In the genomic region with DNA sequence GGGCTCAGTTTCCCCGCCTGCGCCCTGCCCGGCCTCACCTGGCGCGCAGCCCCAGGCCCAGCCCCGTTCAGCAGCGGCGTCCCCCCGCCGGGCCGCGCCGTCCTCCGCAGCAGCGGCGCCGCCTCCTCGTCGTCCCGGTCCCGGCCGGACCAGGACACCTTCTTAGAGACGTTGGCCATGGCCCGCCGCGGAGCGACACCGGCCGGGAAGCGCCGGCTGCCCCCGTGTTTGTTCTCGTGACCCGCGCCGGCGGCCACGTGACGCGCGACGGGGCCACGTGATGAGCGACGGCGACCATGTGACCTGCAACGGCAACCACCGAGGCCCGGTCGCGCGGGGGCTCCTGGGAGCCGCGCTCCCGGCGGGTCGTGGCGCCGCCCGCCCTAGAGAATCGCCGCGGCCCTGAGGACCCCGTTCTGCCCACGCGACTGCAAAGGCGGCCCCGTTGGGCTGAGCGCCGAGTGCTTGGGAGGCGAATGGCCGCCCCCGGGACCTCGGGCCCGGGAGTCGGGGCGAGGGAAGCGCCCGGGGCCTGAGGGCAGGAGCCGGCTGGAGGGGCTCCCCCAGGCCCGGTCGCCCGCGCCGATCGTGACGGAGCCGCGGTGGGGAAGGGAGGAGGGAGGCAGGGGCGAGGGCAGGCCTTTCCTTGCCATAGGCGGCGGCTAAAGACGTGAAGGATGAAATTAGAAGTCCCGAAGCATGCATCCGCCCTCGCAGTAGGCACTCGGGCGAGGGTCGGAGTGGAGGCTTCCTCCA, we compare ENCODE assay signal across 8 cellular contexts. TPM values are rescaled to one million over a fixed set of nuclear protein-coding genes. Genes with fewer than 3 reads are reported as not detected.
DNase-seq lines count a peak whose midpoint lies in the region; ATAC-seq, FAIRE-seq and TF ChIP-seq lines count a peak whose summit lies in the region.

CLCN7 (minus strand) TSS at position 233 of the 756 bp plus-strand sequence; CDS start at position 179, 54 bp downstream.

- peaks cover 14% of the 10 kb centered on the region for H3K36me3 Mint-ChIP-seq in dendritic cell treated with granulocyte-macrophage colony-stimulating factor and Interleukin-4, amounts not matched to agents 40 ng/mL and 50 ng/mL, for 4 days (ENCODE audit: low read depth)

- ATAC-seq in GM19035 (IDR thresholded peaks at IDR 0.05; ENCODE audit: unreplicated experiment) (peak; percentile 86), HG03342 (IDR thresholded peaks at IDR 0.05; ENCODE audit: unreplicated experiment) (peak; percentile 76), HepG2 (peak; percentile 82)

- H3K4me1 ChIP-seq in HepG2 (ENCODE audit: insufficient read depth, low read length): peaks cover 52% of the 10 kb centered on the region

- peak; percentile 55 to 91; a peak in 3 of 4 replicates for TF ChIP-seq POLR2A in HepG2 (IDR thresholded peaks at IDR 0.05; ENCODE audit: insufficient read depth in 1 of 2, low read depth in 2 of 2, low read length in 2 of 2)

- no peaks in the 10 kb centered on the region; a peak in 1 of 5 replicates for H3K27me3 ChIP-seq in HepG2 (ENCODE audit: control insufficient read depth in 1 of 2, insufficient read depth in 2 of 2, low read length in 2 of 2)

- in situ Hi-C loops in HepG2 (cut with HindIII; ENCODE audit: extremely low pct_ligation_motif_present, low pct_unique_long_range_greater_than_20kb): no loop called here

- DNase-seq in Ammon's horn (ENCODE audit: low spot score) (peak; percentile 82), NCI-H524 treated with DMSO at 0.1 percent for 48 hours (lab: John Stamatoyannopoulos, UW) (peak; percentile 14), HepG2 (ENCODE audit: low spot score) (peak; percentile 67)
- DNase-seq in activated CD4-positive, alpha-beta T cell treated with anti-CD3 and anti-CD28 coated beads, Interleukin-2, amount 50 U/mL, for 4 hours: peak; percentile 76 to 80
- DNase-seq in stimulated activated CD4-positive, alpha-beta T cell treated with anti-CD3 and anti-CD28 coated beads, Interleukin-2, amount 100 ng/mL, for 48 hours: peak; percentile 86 to 87

- no peak within 1 kb of the TSS for H2AFZ ChIP-seq in HepG2 (ENCODE audit: low read length)

- TF ChIP-seq CTCF in HepG2 (CRISPR knock-in tag; IDR thresholded peaks at IDR 0.05): no peak

- no peaks in the 10 kb centered on the region for H4K20me1 ChIP-seq in HepG2 (ENCODE audit: insufficient read depth, low read length)

- peak within 1 kb of the TSS; percentile 90 for H3K9ac ChIP-seq in HepG2 (ENCODE audit: insufficient read depth, low read depth, low read length)

- CTCF ChIA-PET in HepG2 (lab: Yijun Ruan, JAX; ENCODE audit: low intra/inter-chr PET ratio, low total read pairs): no interaction called here

- H3K4me1 Mint-ChIP-seq in dendritic cell treated with granulocyte-macrophage colony-stimulating factor and Interleukin-4, amounts not matched to agents 40 ng/mL and 50 ng/mL, for 4 days (ENCODE audit: low read depth): peaks cover 40% of the 10 kb centered on the region

- peaks cover 26% of the 10 kb centered on the region for H3K79me2 ChIP-seq in HepG2 (ENCODE audit: insufficient read depth, low read length)

- no TSS peak for BruUV-seq in HepG2 (replicated peaks; lab: Mats Ljungman, UMichigan)

- TF ChIP-seq EP300 in HepG2 (IDR thresholded peaks at IDR 0.05; ENCODE audit: low read depth in 2 of 2, low read length in 2 of 2) (0 out of 4 replicates have a peak, but pooled peaks of 1 of the 2 experiments have one; percentile 24), HepG2 (CRISPR knock-in tag; IDR thresholded peaks at IDR 0.05; ENCODE audit: borderline replicate concordance) (peak; percentile 78)

- no peaks in the 10 kb centered on the region for H3K36me3 ChIP-seq in HepG2 (replicated peaks in 1 of 2; ENCODE audit: control insufficient read depth in 1 of 2, insufficient read depth in 2 of 2, low read length in 2 of 2)

- intact Hi-C loops in dendritic cell treated with granulocyte-macrophage colony-stimulating factor and Interleukin-4, amounts not matched to agents 40 ng/mL and 50 ng/mL, for 4 days (cut with micrococcal nuclease): loop anchor here (2.0 kb wide), 1 partner anchor 18 kb away; the partner anchor contains the start of gene TELO2
- intact Hi-C loops in HepG2 (cut with micrococcal nuclease; ENCODE audit: unreplicated experiment): loop anchor here (2.0 kb wide), 1 partner anchor 44 kb away; the partner anchor contains the start of gene PERCC1

- peak within 1 kb of the TSS; percentile 95 for H3K4me2 ChIP-seq in HepG2 (ENCODE audit: low read depth, low read length)

- 18% methylated on average over 10 of the region's 99 CpGs for WGBS in HepG2 (ENCODE audit: low lambda C conversion rate)

- peak within 1 kb of the TSS; percentile 83 for H3K27ac ChIP-seq in HepG2 (ENCODE audit: extremely low read length, insufficient read depth, low read length)

- H3K27me3 Mint-ChIP-seq in dendritic cell treated with granulocyte-macrophage colony-stimulating factor and Interleukin-4, amounts not matched to agents 40 ng/mL and 50 ng/mL, for 4 days: no peaks in the 10 kb centered on the region

- no peaks in the 10 kb centered on the region for H3K9me3 ChIP-seq in HepG2 (ENCODE audit: low read length)

- TF ChIP-seq RAD21 in HepG2 (CRISPR knock-in tag; IDR thresholded peaks at IDR 0.05): peak; percentile 42; the same call in 1 of the 2 replicates

- POLR2A ChIA-PET in HepG2 (lab: Yijun Ruan, JAX): interaction anchor here (1.0 to 1.7 kb wide), 3 partner anchors 16 to 37 kb away, joined by 3 to 6 read pairs (median 4); partner anchors contain the start of gene TELO2

- peak within 1 kb of the TSS; percentile 93 for H3K27ac Mint-ChIP-seq in dendritic cell treated with granulocyte-macrophage colony-stimulating factor and Interleukin-4, amounts not matched to agents 40 ng/mL and 50 ng/mL, for 4 days

- H3K4me3 ChIP-seq in HepG2 (replicated peaks in 1 of 3; ENCODE audit: insufficient read depth in 1 of 3, low read depth in 2 of 3, low read length in 3 of 3): peak within 1 kb of the TSS; percentile 73 to 88 (median 80)

- H3K4me3 Mint-ChIP-seq in dendritic cell treated with granulocyte-macrophage colony-stimulating factor and Interleukin-4, amounts not matched to agents 40 ng/mL and 50 ng/mL, for 4 days: peak within 1 kb of the TSS; percentile 79

- FAIRE-seq in HepG2 (lab: Jason Lieb, UNC): no peak

- no peaks in the 10 kb centered on the region for H3K9me3 Mint-ChIP-seq in dendritic cell treated with granulocyte-macrophage colony-stimulating factor and Interleukin-4, amounts not matched to agents 40 ng/mL and 50 ng/mL, for 4 days

TF ChIP-seq in HepG2, 621 proteins besides CTCF, POLR2A, EP300 and RAD21 (continues in another document):
- TF ChIP-seq TMF1 (CRISPR knock-in tag; IDR thresholded peaks at IDR 0.05; ENCODE audit: low read depth): peak; percentile 89
- TF ChIP-seq ZNF143 (CRISPR knock-in tag; IDR thresholded peaks at IDR 0.05): peak; percentile 89
- TF ChIP-seq ZNF382 (CRISPR knock-in tag; IDR thresholded peaks at IDR 0.05; ENCODE audit: borderline replicate concordance): no peak
- TF ChIP-seq ZSCAN30 (CRISPR knock-in tag; IDR thresholded peaks at IDR 0.05): 0 out of 2 replicates have a peak, but pooled peaks have one; percentile 75
- no peak for TF ChIP-seq CC2D1A (CRISPR knock-in tag; IDR thresholded peaks at IDR 0.05)
- no peak for TF ChIP-seq ZNF775 (CRISPR knock-in tag; IDR thresholded peaks at IDR 0.05; ENCODE audit: borderline replicate concordance)
- TF ChIP-seq ZNF672 (CRISPR knock-in tag; IDR thresholded peaks at IDR 0.05): peak; percentile 73; the same call in 1 of the 2 replicates
- TF ChIP-seq CENPBD1 (CRISPR knock-in tag; IDR thresholded peaks at IDR 0.05; ENCODE audit: borderline replicate concordance, low read depth): no peak
- no peak for TF ChIP-seq SMAD9 (CRISPR knock-in tag; IDR thresholded peaks at IDR 0.05)
- no peak for TF ChIP-seq PLRG1 (conservative IDR thresholded peaks at IDR 0.05)
- TF ChIP-seq MYNN (CRISPR knock-in tag; IDR thresholded peaks at IDR 0.05; ENCODE audit: low read depth): peak; percentile 48; the same call in 1 of the 2 replicates

RNA-seq across cellular contexts. Expression of gene CLCN7, which starts in this region (rescaled TPM):
- total RNA-seq in HepG2 (2016; rRNA removed; fragmentation: Illumina TruSeq; extraction: Trizol): 9.8 and 25.1 TPM in 2 replicates
- total RNA-seq in HepG2 (2016; cell fraction: cytosol; rRNA removed; fragmentation: Illumina TruSeq; extraction: Trizol; ENCODE audit: low read depth): 8.5 and 9.5 TPM in 2 replicates
- 6.2 and 24.1 TPM in 2 replicates for total RNA-seq in HepG2 (2016; cell fraction: insoluble cytoplasmic fraction; rRNA removed; fragmentation: Illumina TruSeq; extraction: Trizol)
- 6.7 and 7.5 TPM in 2 replicates for total RNA-seq in HepG2 (2016; cell fraction: membrane; rRNA removed; fragmentation: Illumina TruSeq; extraction: Trizol)
- 22.9 and 27.4 TPM in 2 replicates for total RNA-seq in HepG2 (2016; cell fraction: nucleus; rRNA removed; fragmentation: Illumina TruSeq; extraction: Trizol)
- 24.6 and 33.6 TPM in 2 replicates for polyA plus RNA-seq in HepG2 (2011; rRNA removed)
- polyA plus RNA-seq in HepG2 (2011; cell fraction: cytosol; rRNA removed): 11.6 and 26.3 TPM in 2 replicates
- polyA plus RNA-seq in HepG2 (2011; cell fraction: nucleus; rRNA removed): 413 and 489 TPM in 2 replicates
- 30.8 and 56.7 TPM in 2 replicates for polyA plus RNA-seq in HepG2 (2012)
- polyA plus RNA-seq in HepG2 (2016; cell fraction: cytosol; fragmentation: Illumina TruSeq; extraction: Trizol; ENCODE audit: low read depth): 1.7 and 1.8 TPM in 2 replicates
- polyA plus RNA-seq in HepG2 (2016; cell fraction: insoluble cytoplasmic fraction; fragmentation: Illumina TruSeq; extraction: Trizol; ENCODE audit: low read depth): 6.7 and 9.1 TPM in 2 replicates
- polyA plus RNA-seq in HepG2 (2016; cell fraction: membrane; fragmentation: Illumina TruSeq; extraction: Trizol; ENCODE audit: low read depth): 3.8 and 6.1 TPM in 2 replicates
- polyA plus RNA-seq in HepG2 (2016; cell fraction: nucleus; fragmentation: Illumina TruSeq; extraction: Trizol; ENCODE audit: insufficient read depth, low read depth): 78.0 and 79.0 TPM in 2 replicates
- polyA minus RNA-seq in HepG2 (2011; rRNA and poly(A)+ RNA removed; ENCODE audit: low replicate concordance): 47.8 and 83.3 TPM in 2 replicates
- polyA minus RNA-seq in HepG2 (2011; cell fraction: cytosol; rRNA and poly(A)+ RNA removed): 15.7 and 20.3 TPM in 2 replicates
- polyA minus RNA-seq in HepG2 (2011; cell fraction: nucleus; rRNA and poly(A)+ RNA removed): 46.9 and 49.4 TPM in 2 replicates

Comparison
In these comparisons a context has a peak if more than half of its experiments do, and no peak if none do; other contexts are left out.
1. Peak in every context shown above with its lines: DNase-seq, ATAC-seq, H3K4me3 ChIP-seq and H3K27ac ChIP-seq.
2. DNase-seq: peak in every context shown above with its lines; median percentile 86 in stimulated activated CD4-positive, alpha-beta T cell treated with anti-CD3 and anti-CD28 coated beads, Interleukin-2, amount 100 ng/mL, for 48 hours; 82 in Ammon's horn; 78 in activated CD4-positive, alpha-beta T cell treated with anti-CD3 and anti-CD28 coated beads, Interleukin-2, amount 50 U/mL, for 4 hours; 67 in HepG2; 14 in NCI-H524 treated with DMSO at 0.1 percent for 48 hours.